18 cellular contexts compared by ENCODE assay signal in genomic region chr2:129492528-129492927, GRCh38.
"Had no signal": no experiment of that assay in that cellular context is flagged by ENCODE, and none has a peak within 500 bp of the region (broad histone marks: within the 10 kb centered on the region; RNA-seq: fewer than 3 reads in every experiment).

No MANE protein-coding gene starts in this region.

- DNase-seq: Kasumi-1, MM.1S, MV-4-11, NCI-H1048, NCI-H1105, NCI-H1417, NCI-H1436 treated with DMSO at 0.1 percent for 48 hours, NCI-H187, NCI-H2029, NCI-H2081 treated with DMSO at 0.1 percent for 48 hours, NCI-H2227 treated with DMSO at 0.1 percent for 48 hours, NCI-H526, RPMI8226, SHP77 treated with DMSO at 0.1 percent for 48 hours, SJCRH30 had no signal

- H3K36me3 ChIP-seq: SJCRH30 had no signal

- H3K4me2 ChIP-seq: KMS-11 had no signal

- H3K9me3 Mint-ChIP-seq: IgD-negative memory B cell had no signal

- H3K36me3 Mint-ChIP-seq: IgD-negative memory B cell had no signal

- H3K4me1 ChIP-seq: SJCRH30 had no signal

- H3K4me3 ChIP-seq: K562, SJCRH30 had no signal

- ATAC-seq: K562 had no signal

- H3K27me3 ChIP-seq: SJCRH30 had no signal

- H3K9me3 ChIP-seq: SJCRH30 had no signal

- H3K27ac Mint-ChIP-seq: IgD-negative memory B cell had no signal

- H3K27me3 Mint-ChIP-seq: IgD-negative memory B cell had no signal

- H3K4me1 Mint-ChIP-seq: IgD-negative memory B cell had no signal

- H3K27ac ChIP-seq: KMS-11, SJCRH30 had no signal
